ENCODE assay signal across 15 cellular contexts in the genomic region with DNA sequence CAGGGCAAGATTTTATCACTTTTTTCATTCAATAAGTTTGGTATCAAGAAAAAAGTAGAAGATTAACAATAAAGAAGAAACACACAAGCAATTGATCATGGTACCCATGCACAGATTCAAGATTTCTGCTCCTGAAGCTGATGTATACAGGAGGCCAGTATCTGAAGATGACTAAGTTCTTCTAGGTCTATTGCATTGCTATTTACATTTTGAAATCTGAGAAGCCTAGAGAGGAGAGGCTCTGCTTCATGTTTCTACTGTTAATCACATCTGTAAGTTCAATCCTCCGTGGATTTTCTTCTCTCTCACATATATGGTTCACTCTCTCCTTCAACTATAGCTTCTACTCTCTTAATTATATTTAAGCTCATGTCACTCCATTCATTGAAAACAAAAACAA.
"Had no signal": no experiment of that assay in that cellular context is flagged by ENCODE, and none has a peak within 500 bp of the region (broad histone marks: within the 10 kb centered on the region; RNA-seq: fewer than 3 reads in every experiment).

No MANE protein-coding gene starts in this region.

- H3K4me1 ChIP-seq: adrenal gland, esophagus squamous epithelium, thyroid gland had no signal

- H3K27ac ChIP-seq: adrenal gland, esophagus squamous epithelium, thyroid gland had no signal

- DNase-seq: activated CD4-positive, alpha-beta T cell treated with anti-CD3 and anti-CD28 coated beads, Interleukin-2, amount 50 U/mL, for 48 hours; activated naive CD4-positive, alpha-beta T cell treated with anti-CD3 and anti-CD28 coated beads, Interleukin-2, amount 50 U/mL, for 16 hours; adrenal gland; esophagus squamous epithelium; foreskin melanocyte; head of caudate nucleus; immature natural killer cell; mesendoderm; natural killer cell; posterior cingulate gyrus; stimulated activated CD4-positive, alpha-beta T cell treated with anti-CD3 and anti-CD28 coated beads, Interleukin-2, amount 100 ng/mL, for 48 hours; T-helper 1 cell; T1000; thyroid gland had no signal

- H3K4me3 ChIP-seq: adrenal gland, esophagus squamous epithelium, thyroid gland had no signal

- H3K36me3 ChIP-seq: adrenal gland, esophagus squamous epithelium, thyroid gland had no signal

- H3K27me3 ChIP-seq: adrenal gland, esophagus squamous epithelium, thyroid gland had no signal

- ATAC-seq: natural killer cell; stimulated activated memory B cell treated with anti-CD40 and anti-IgM and Interleukin-4, amounts not matched to agents 10 μg/mL and 1 μg/mL and 100 μg/mL, for 72 hours had no signal

- H3K9me3 ChIP-seq: thyroid gland had no signal
